ENCODE assay signal across 13 cellular contexts in the genomic region with DNA sequence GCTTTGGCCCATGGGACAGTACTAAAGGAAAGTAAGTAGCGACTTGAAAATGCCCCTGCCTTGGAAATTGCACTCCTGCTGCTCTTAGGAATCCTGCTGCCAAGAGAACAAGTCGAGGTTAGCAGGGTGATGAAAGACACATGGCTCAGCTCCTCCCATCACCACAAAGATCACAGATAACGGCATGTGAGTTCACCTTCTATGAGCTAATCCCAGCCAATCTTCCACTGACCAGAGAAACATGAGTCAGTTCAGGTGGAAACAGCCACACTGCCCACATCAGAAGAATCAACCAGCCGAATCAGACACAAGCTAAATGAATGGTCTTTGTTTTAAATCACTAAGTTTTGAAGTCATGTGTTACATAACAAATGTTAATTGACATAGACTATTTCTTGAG.
DNase-seq lines count a peak whose midpoint lies in the region; ATAC-seq and TF ChIP-seq lines count a peak whose summit lies in the region.
"Had no signal": no experiment of that assay in that cellular context is flagged by ENCODE, and none has a peak within 500 bp of the region (broad histone marks: within the 10 kb centered on the region; RNA-seq: fewer than 3 reads in every experiment).

No MANE protein-coding gene starts in this region.

- H3K27ac ChIP-seq in gastroesophageal sphincter (no peak overlapping the region), vagina (no peak overlapping the region)
- H3K27ac ChIP-seq: SK-N-MC, thyroid gland had no signal

- TF ChIP-seq CTCF in astrocyte of the cerebellum (IDR thresholded peaks at IDR 0.05; ENCODE audit: low read depth, low read length, missing control alignments) (no peak), gastroesophageal sphincter (IDR thresholded peaks at IDR 0.05) (no peak), vagina (IDR thresholded peaks at IDR 0.05) (no peak)

- H3K9me3 ChIP-seq in gastroesophageal sphincter, result no peaks in the 10 kb centered on the region
- H3K9me3 ChIP-seq in vagina, result no peaks in the 10 kb centered on the region
- H3K9me3 ChIP-seq: mucosa of descending colon, thyroid gland had no signal

- in situ Hi-C loops in astrocyte of the cerebellum (cut with HindIII; ENCODE audit: low sequenced_read_pairs), result no loop called here

- TF ChIP-seq EP300 in gastroesophageal sphincter (IDR thresholded peaks at IDR 0.05), result no peak

- H3K4me1 ChIP-seq in gastroesophageal sphincter (peaks cover 0 to 4% (median 0%) of the 10 kb centered on the region in 3 donors), vagina (peaks cover 8% of the 10 kb centered on the region)
- H3K4me1 ChIP-seq: thyroid gland had no signal

- H3K27me3 ChIP-seq in gastroesophageal sphincter, result no peaks in the 10 kb centered on the region
- no peaks in the 10 kb centered on the region for H3K27me3 ChIP-seq in vagina
- H3K27me3 ChIP-seq: thyroid gland had no signal

- H3K4me3 ChIP-seq in astrocyte of the cerebellum (ENCODE audit: low read depth, low read length), result no peak overlapping the region
- H3K4me3 ChIP-seq in gastroesophageal sphincter, result no peak overlapping the region
- no peak overlapping the region for H3K4me3 ChIP-seq in vagina
- H3K4me3 ChIP-seq: mucosa of descending colon, SK-N-MC, thyroid gland had no signal

- WGBS in gastroesophageal sphincter (ENCODE audit: low coverage in 1 of 2), 2 donors, result 57 to 100% methylated on average over 1 to 3 of the region's 4 CpGs

- TF ChIP-seq POLR2A in gastroesophageal sphincter (IDR thresholded peaks at IDR 0.05) (no peak), vagina (IDR thresholded peaks at IDR 0.05) (no peak)

- intact Hi-C loops in vagina (cut with DNase I), result no loop called here

- no peaks in the 10 kb centered on the region for H3K36me3 ChIP-seq in gastroesophageal sphincter
- H3K36me3 ChIP-seq in vagina, result no peaks in the 10 kb centered on the region
- H3K36me3 ChIP-seq: thyroid gland had no signal

- peak; percentile 73 for ATAC-seq in GM18870 (IDR thresholded peaks at IDR 0.05; ENCODE audit: unreplicated experiment)
- peak; percentile 53 for ATAC-seq in HG03378 (IDR thresholded peaks at IDR 0.05; ENCODE audit: unreplicated experiment)
- no peak for ATAC-seq in gastroesophageal sphincter
- ATAC-seq in HG03571 (IDR thresholded peaks at IDR 0.05; ENCODE audit: unreplicated experiment), result no peak
- ATAC-seq: esophagus mucosa, mucosa of descending colon had no signal

- peak; percentile 53 for DNase-seq in astrocyte of the cerebellum (ENCODE audit: low read depth)
- peak; percentile 84 for DNase-seq in myocyte (ENCODE audit: low read depth)
- no peak for DNase-seq in activated naive CD4-positive, alpha-beta T cell (lab: John Stamatoyannopoulos, UW)
- no peak for DNase-seq in vagina (ENCODE audit: extremely low spot score in 2 of 2)
- DNase-seq: mucosa of descending colon, NCI-H1930, thyroid gland had no signal

Comparison
In these comparisons a context has a peak if more than half of its experiments do, and no peak if none do; other contexts are left out.
1. ATAC-seq: peak in GM18870 (single experiment) and HG03378 (single experiment); none in gastroesophageal sphincter (single experiment) and HG03571 (single experiment).
2. DNase-seq: peak in astrocyte of the cerebellum (single experiment) and myocyte (single experiment); none in activated naive CD4-positive, alpha-beta T cell (0 of 4) and vagina (0 of 2).